8 cellular contexts compared by ENCODE assay signal in the genomic region with DNA sequence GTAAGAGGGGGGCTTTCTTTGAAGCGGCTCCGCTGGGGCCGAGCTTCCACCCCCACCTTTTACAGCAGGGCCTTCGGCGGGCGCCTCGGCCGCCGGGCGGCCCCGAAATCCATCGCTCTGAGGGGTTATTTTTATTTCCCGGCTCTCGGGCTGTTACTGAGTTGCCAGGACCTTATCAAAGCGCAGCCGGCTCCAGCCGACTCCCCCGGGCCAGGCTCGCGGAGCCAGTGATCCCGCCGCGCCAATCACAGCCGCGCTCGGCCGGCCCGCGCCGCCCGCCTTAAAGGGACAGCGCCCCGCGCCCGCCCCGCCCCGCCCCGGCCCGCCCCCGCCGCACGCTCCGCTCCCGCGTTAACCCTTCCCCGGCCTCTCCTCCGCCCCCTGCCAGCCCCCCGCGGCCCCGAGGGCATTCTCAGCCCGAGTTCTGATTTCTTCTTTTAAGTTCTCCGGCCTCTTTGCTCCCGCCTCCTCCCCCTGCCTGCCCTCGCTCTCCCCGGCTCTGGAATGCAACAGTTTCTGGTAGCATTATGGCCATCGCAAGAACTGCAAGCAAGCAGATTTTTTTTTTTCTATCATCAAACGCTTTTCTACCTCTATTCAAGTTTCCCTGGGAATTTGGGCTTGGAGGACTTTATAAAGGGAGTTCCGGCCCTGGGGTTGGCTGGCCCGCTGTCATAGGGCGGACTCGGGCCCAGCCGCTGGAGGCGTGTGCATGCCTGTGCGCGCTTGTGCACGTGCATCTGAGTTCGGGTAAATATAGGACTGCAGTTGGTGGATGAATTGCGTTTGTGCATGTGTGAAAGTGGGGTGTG.
DNase-seq lines count a peak whose midpoint lies in the region; ATAC-seq, FAIRE-seq and TF ChIP-seq lines count a peak whose summit lies in the region.

A gene with protein sequence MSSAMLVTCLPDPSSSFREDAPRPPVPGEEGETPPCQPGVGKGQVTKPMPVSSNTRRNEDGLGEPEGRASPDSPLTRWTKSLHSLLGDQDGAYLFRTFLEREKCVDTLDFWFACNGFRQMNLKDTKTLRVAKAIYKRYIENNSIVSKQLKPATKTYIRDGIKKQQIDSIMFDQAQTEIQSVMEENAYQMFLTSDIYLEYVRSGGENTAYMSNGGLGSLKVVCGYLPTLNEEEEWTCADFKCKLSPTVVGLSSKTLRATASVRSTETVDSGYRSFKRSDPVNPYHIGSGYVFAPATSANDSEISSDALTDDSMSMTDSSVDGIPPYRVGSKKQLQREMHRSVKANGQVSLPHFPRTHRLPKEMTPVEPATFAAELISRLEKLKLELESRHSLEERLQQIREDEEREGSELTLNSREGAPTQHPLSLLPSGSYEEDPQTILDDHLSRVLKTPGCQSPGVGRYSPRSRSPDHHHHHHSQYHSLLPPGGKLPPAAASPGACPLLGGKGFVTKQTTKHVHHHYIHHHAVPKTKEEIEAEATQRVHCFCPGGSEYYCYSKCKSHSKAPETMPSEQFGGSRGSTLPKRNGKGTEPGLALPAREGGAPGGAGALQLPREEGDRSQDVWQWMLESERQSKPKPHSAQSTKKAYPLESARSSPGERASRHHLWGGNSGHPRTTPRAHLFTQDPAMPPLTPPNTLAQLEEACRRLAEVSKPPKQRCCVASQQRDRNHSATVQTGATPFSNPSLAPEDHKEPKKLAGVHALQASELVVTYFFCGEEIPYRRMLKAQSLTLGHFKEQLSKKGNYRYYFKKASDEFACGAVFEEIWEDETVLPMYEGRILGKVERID (minus strand): TSS at position 255 of the 812 bp plus-strand sequence. CDS start 3,028 bp downstream, outside the sequence.

- peak; percentile 70 for DNase-seq in AG09319 (ENCODE audit: extremely low read depth, low read depth)
- DNase-seq in GM19239 (ENCODE audit: insufficient read length, low spot score): peak; percentile 97
- peak; percentile 28 for DNase-seq in NCI-H524 treated with DMSO at 0.1 percent for 48 hours (lab: John Stamatoyannopoulos, UW)
- DNase-seq in activated CD8-positive, alpha-beta memory T cell treated with anti-CD3 and anti-CD28 coated beads for 24 hours: peak; percentile 89
- DNase-seq in effector CD8-positive, alpha-beta T cell (lab: John Stamatoyannopoulos, UW): peak; percentile 73
- DNase-seq in medulla oblongata (ENCODE audit: extremely low spot score): peak; percentile 88
- peak; percentile 70 to 78 (median 71) for DNase-seq in stimulated activated CD4-positive, alpha-beta T cell treated with anti-CD3 and anti-CD28 coated beads, TNF-alpha, amount 100 ng/mL, for 4 hours (ENCODE audit: low read depth in 3 of 3)

- no peak for FAIRE-seq in GM19239 (lab: Jason Lieb, UNC)

- peak; percentile 85 for ATAC-seq in HG03439 (IDR thresholded peaks at IDR 0.05; ENCODE audit: unreplicated experiment)

- no peak; the same call in none of the 2 replicates for TF ChIP-seq CTCF in AG09319 (IDR thresholded peaks at IDR 0.05; ENCODE audit: low read depth, low read length)

Comparison
In these comparisons a context has a peak if more than half of its experiments do, and no peak if none do; other contexts are left out.
1. Peak in every context shown above with its lines: DNase-seq and ATAC-seq.
2. DNase-seq: peak in every context shown above with its lines; median percentile 97 in GM19239; 89 in activated CD8-positive, alpha-beta memory T cell treated with anti-CD3 and anti-CD28 coated beads for 24 hours; 88 in medulla oblongata; 73 in effector CD8-positive, alpha-beta T cell; 71 in stimulated activated CD4-positive, alpha-beta T cell treated with anti-CD3 and anti-CD28 coated beads, TNF-alpha, amount 100 ng/mL, for 4 hours; 70 in AG09319; 28 in NCI-H524 treated with DMSO at 0.1 percent for 48 hours.